Comparison of ENCODE assay signal across 30 cellular contexts in the genomic region with DNA sequence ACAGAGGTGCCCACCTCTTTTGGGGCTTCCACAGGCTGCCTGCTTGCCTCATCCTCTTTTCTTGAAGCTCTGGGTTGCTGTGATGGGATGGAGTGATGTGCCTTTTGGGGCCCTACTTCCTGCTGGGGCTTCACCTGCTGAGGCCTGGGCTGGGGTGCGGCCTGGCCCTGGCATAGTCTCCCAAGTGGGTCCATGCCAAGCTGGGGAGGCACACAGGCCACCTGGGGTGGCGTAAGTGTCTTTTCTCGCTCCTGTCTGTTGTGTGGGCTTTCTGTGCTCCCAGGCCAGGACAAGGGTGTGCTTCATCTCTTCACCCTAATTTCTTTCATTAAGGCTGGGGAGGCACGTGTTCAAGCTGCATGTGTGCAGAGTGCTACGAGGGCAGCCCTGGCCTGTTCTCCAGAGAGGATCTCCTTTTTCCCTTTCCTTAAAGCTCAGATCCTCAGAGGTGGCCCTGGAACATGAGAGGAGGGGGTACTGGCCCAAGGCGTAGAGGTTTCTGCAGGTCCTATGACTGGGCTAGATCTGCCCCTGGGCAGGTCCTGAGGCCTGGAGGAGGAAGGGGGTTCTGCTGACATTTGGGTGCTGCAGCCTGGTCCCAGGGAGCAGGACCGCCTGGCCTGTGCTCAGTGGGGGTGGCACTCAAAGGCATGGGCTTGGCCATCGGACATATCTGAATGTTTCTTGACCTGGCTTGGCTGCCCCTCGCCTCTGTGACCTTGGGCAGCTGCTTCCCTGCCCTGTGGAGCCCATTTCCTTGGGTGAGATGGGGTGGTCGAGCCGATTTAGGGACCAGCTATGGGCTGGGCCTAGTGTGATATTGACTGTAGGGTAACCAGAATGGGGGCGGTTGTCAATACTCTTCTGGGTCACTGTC. TPM values are rescaled to one million over a fixed set of nuclear protein-coding genes. Genes with fewer than 3 reads are reported as not detected.
"Had no signal": no experiment of that assay in that cellular context is flagged by ENCODE, and none has a peak within 500 bp of the region (broad histone marks: within the 10 kb centered on the region; RNA-seq: fewer than 3 reads in every experiment).

No MANE protein-coding gene starts in this region.

- H3K36me3 ChIP-seq: adrenal gland, SJSA1 had no signal

- DNase-seq: activated CD4-positive, alpha-beta memory T cell treated with anti-CD3 and anti-CD28 coated beads for 36 hours; activated CD4-positive, alpha-beta T cell treated with anti-CD3 and anti-CD28 coated beads, Interleukin-2, amount 50 U/mL, for 1 hour; activated CD8-positive, alpha-beta memory T cell treated with anti-CD3 and anti-CD28 coated beads, Interleukin-2, amount 50 U/mL, for 4 hours; activated effector memory CD4-positive, alpha-beta T cell treated with Interleukin-2 at 50 U/mL for 16 hours; activated naive CD4-positive, alpha-beta T cell; activated naive CD4-positive, alpha-beta T cell treated with anti-CD3 and anti-CD28 coated beads, Interleukin-2, amount 50 U/mL, for 16 hours; activated naive CD8-positive, alpha-beta T cell treated with anti-CD3 and anti-CD28 coated beads, Interleukin-2, amount 10 ng/mL, durations not matched to agents 7 days and 5 days; activated T-cell treated with anti-CD3 and anti-CD28 coated beads for 4 hours; activated T-cell treated with anti-CD3 and anti-CD28 coated beads, Interleukin-2, amount 50 U/mL, for 4 hours; adrenal gland; caudate nucleus; NCI-H1105; NCI-H1417 treated with DMSO at 0.1 percent for 48 hours; NCI-H187 treated with DMSO at 0.1 percent for 48 hours; NCI-H2081; NCI-H2171 treated with DMSO at 0.1 percent for 48 hours; NCI-H226; NCI-H524 treated with DMSO at 0.1 percent for 48 hours; SHP77 treated with DMSO at 0.1 percent for 48 hours; SK-N-SH had no signal

- H3K27ac ChIP-seq: adrenal gland, SJSA1 had no signal

- H3K27me3 ChIP-seq: SJSA1 had no signal

- H3K4me3 ChIP-seq: adrenal gland, K562, SJSA1 had no signal

- H3K9me3 Mint-ChIP-seq: activated CD4-positive, alpha-beta memory T cell treated with anti-CD3 and anti-CD28 coated beads for 36 hours; activated naive CD8-positive, alpha-beta T cell treated with anti-CD3 and anti-CD28 coated beads, Interleukin-2, amount 10 ng/mL, durations not matched to agents 7 days and 5 days; activated T-cell treated with anti-CD3 and anti-CD28 coated beads, Interleukin-2, amount 50 U/mL, for 4 hours; activated T-helper 1 cell treated with anti-CD3 and anti-CD28 coated beads, Interleukin-12 subunit alpha, Interleukin-12 subunit beta, Interleukin-2, Interleukin-4 antibody, amounts not matched to agents 30 ng/mL and 10 ng/mL and 1 ng/mL, durations not matched to agents 14 hours and 24 hours and 36 hours; T-helper 1 cell treated with Interleukin-12 subunit alpha and Interleukin-12 subunit beta and Interleukin-4 antibody, amounts not matched to agents 30 μg/mL and 1 μg/mL, for 36 hours; T-helper 2 cell treated with Interferon-gamma antibody and Interleukin-4, amounts not matched to agents 5 μg/mL and 100 μg/mL, for 36 hours had no signal

- H3K4me1 ChIP-seq: adrenal gland, SJSA1 had no signal

- H3K4me2 ChIP-seq: SK-N-SH had no signal

- H3K27ac Mint-ChIP-seq: activated CD4-positive, alpha-beta memory T cell treated with anti-CD3 and anti-CD28 coated beads for 36 hours; activated naive CD8-positive, alpha-beta T cell treated with anti-CD3 and anti-CD28 coated beads, Interleukin-2, amount 10 ng/mL, durations not matched to agents 7 days and 5 days; activated T-helper 1 cell treated with anti-CD3 and anti-CD28 coated beads, Interleukin-12 subunit alpha, Interleukin-12 subunit beta, Interleukin-2, Interleukin-4 antibody, amounts not matched to agents 30 ng/mL and 10 ng/mL and 1 ng/mL, durations not matched to agents 14 hours and 24 hours and 36 hours; brain; T-helper 1 cell treated with Interleukin-12 subunit alpha and Interleukin-12 subunit beta and Interleukin-4 antibody, amounts not matched to agents 30 μg/mL and 1 μg/mL, for 36 hours; T-helper 2 cell treated with Interferon-gamma antibody and Interleukin-4, amounts not matched to agents 5 μg/mL and 100 μg/mL, for 36 hours had no signal

- H3K9ac ChIP-seq: SK-N-SH had no signal

- H3K36me3 Mint-ChIP-seq: activated CD4-positive, alpha-beta memory T cell treated with anti-CD3 and anti-CD28 coated beads for 36 hours; activated naive CD8-positive, alpha-beta T cell treated with anti-CD3 and anti-CD28 coated beads, Interleukin-2, amount 10 ng/mL, durations not matched to agents 7 days and 5 days; brain had no signal

- H3K4me3 Mint-ChIP-seq: activated CD4-positive, alpha-beta memory T cell treated with anti-CD3 and anti-CD28 coated beads for 36 hours; activated naive CD8-positive, alpha-beta T cell treated with anti-CD3 and anti-CD28 coated beads, Interleukin-2, amount 10 ng/mL, durations not matched to agents 7 days and 5 days; activated T-cell treated with anti-CD3 and anti-CD28 coated beads, Interleukin-2, amount 50 U/mL, for 4 hours; activated T-helper 1 cell treated with anti-CD3 and anti-CD28 coated beads, Interleukin-12 subunit alpha, Interleukin-12 subunit beta, Interleukin-2, Interleukin-4 antibody, amounts not matched to agents 30 ng/mL and 10 ng/mL and 1 ng/mL, durations not matched to agents 14 hours and 24 hours and 36 hours; brain; T-helper 1 cell treated with Interleukin-12 subunit alpha and Interleukin-12 subunit beta and Interleukin-4 antibody, amounts not matched to agents 30 μg/mL and 1 μg/mL, for 36 hours; T-helper 2 cell treated with Interferon-gamma antibody and Interleukin-4, amounts not matched to agents 5 μg/mL and 100 μg/mL, for 36 hours had no signal

- H3K9me3 ChIP-seq: adrenal gland, SJSA1, SK-N-SH had no signal

RNA-seq across cellular contexts. Expression of gene RNF17, which starts 23.7 kb away (rescaled TPM):
- total RNA-seq: activated CD4-positive, alpha-beta memory T cell treated with anti-CD3 and anti-CD28 coated beads for 36 hours; activated naive CD8-positive, alpha-beta T cell treated with anti-CD3 and anti-CD28 coated beads, Interleukin-2, amount 10 ng/mL, durations not matched to agents 7 days and 5 days; activated T-cell treated with anti-CD3 and anti-CD28 coated beads, Interleukin-2, amount 50 U/mL, for 4 hours; activated T-helper 1 cell treated with anti-CD3 and anti-CD28 coated beads, Interleukin-12 subunit alpha, Interleukin-12 subunit beta, Interleukin-2, Interleukin-4 antibody, amounts not matched to agents 30 ng/mL and 10 ng/mL and 1 ng/mL, durations not matched to agents 14 hours and 24 hours and 36 hours; adrenal gland; bronchial epithelial cell; MCF 10A; NCI-H460; RPMI7951; SJSA1 had no signal
- polyA plus RNA-seq: adrenal gland, SK-N-SH had no signal
